ENCODE assay signal across 8 cellular contexts in the genomic region with DNA sequence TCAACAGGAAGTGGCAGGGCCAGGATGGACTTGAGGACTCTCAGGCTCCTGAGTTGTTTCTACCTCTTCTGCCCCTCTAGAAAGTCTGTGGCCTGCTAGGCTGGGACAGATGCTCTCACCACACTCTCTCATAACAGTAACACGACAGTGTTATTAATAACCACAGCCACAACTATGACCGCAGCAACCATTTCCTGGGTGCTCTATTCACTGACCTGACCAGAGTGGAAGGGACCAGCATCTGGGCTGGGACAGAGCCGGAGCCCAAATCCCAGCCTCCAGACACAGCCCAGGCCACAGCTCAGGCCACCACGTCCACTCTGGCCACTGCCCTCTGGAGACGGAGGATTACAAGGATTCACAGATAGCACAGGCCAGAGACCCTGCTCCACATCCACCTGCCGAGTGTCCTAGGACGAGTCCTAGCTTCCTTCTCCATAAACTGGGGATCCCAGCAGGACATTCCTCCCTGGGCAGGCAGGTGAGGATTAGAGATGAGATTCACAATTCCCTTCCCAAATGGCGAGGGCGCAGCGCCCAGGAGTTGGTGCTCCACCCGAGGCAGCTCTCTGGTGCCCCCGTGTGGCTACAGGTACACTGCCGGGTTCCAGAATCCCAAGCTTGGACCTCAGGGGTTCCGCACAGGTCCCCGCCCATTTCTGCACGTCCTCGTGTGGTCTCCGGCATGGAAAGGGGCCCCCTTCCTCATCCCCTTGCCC. TPM values are rescaled to one million over a fixed set of nuclear protein-coding genes. Genes with fewer than 3 reads are reported as not detected.
DNase-seq lines count a peak whose midpoint lies in the region; TF ChIP-seq lines count a peak whose summit lies in the region.

No MANE protein-coding gene starts in this region.

- H3K4ac ChIP-seq in H9 (ENCODE audit: low read depth, low read length) = no peak overlapping the region

- no peaks in the 10 kb centered on the region for H4K20me1 ChIP-seq in H9 (ENCODE audit: control insufficient read depth, insufficient read depth, insufficient read length)

- in situ Hi-C loops in transverse colon (cut with MboI; ENCODE audit: low pct_ligation_motif_present in 1 of 4, low pct_unique_long_range_greater_than_20kb in 1 of 4, low sequenced_read_pairs in 3 of 4) = no loop called here

- no peak overlapping the region for H4K5ac ChIP-seq in H9 (ENCODE audit: insufficient read length, low read depth, low read length)

- no peaks in the 10 kb centered on the region for H3K9me3 Mint-ChIP-seq in H9
- no peaks in the 10 kb centered on the region for H3K9me3 Mint-ChIP-seq in activated CD4-positive, alpha-beta T cell treated with anti-CD3 and anti-CD28 coated beads, Interleukin-2, amount 10 ng/mL, durations not matched to agents 24 days and 14 days

- no peak overlapping the region for H2BK5ac ChIP-seq in H9 (ENCODE audit: insufficient read length, low read length)

- H2AFZ ChIP-seq in H9 (ENCODE audit: low read length) = no peak overlapping the region

- no CpG with 5 or more reads among the region's 18 CpGs for WGBS in H9 (ENCODE audit: extremely low coverage, insufficient read length, low lambda C conversion rate)
- 20 to 22% methylated on average over 2 to 18 of the region's 18 CpGs for WGBS in transverse colon (ENCODE audit: low coverage in 1 of 2), 2 donors

- H2BK20ac ChIP-seq in H9 (ENCODE audit: low read depth, low read length, poor library complexity, severe bottlenecking) = no peak overlapping the region

- H3K36me3 ChIP-seq in transverse colon = no peaks in the 10 kb centered on the region

- H3K79me2 ChIP-seq in H9 (ENCODE audit: insufficient read depth, low read length) = no peaks in the 10 kb centered on the region

- no peak overlapping the region for H2BK12ac ChIP-seq in H9 (ENCODE audit: insufficient read length, low read depth, low read length)

- H3K27ac ChIP-seq in H9 (ENCODE audit: insufficient read length, low read depth, low read length) = no peak overlapping the region
- H3K27ac ChIP-seq in transverse colon = no peak overlapping the region

- TF ChIP-seq CTCF in GM10266 (IDR thresholded peaks at IDR 0.05; ENCODE audit: control insufficient read depth, insufficient read depth, low read depth, missing control alignments) = peak; percentile 73
- TF ChIP-seq CTCF in H9 (conservative IDR thresholded peaks at IDR 0.05) = peak; percentile 94
- peak; percentile 43 to 76 (median 68) for TF ChIP-seq CTCF in transverse colon (IDR thresholded peaks at IDR 0.05)

- H3K79me1 ChIP-seq in H9 (ENCODE audit: insufficient read depth, low read depth, low read length, poor library complexity, severe bottlenecking) = no peaks in the 10 kb centered on the region

- H3K4me3 Mint-ChIP-seq in H9 = no peak overlapping the region
- H3K4me3 Mint-ChIP-seq in activated CD4-positive, alpha-beta T cell treated with anti-CD3 and anti-CD28 coated beads, Interleukin-2, amount 10 ng/mL, durations not matched to agents 24 days and 14 days = no peak overlapping the region

- no peak for TF ChIP-seq EP300 in transverse colon (IDR thresholded peaks at IDR 0.05; ENCODE audit: low read depth)

- H3K27ac Mint-ChIP-seq in H9 = no peak overlapping the region
- H3K27ac Mint-ChIP-seq in activated CD4-positive, alpha-beta T cell treated with anti-CD3 and anti-CD28 coated beads, Interleukin-2, amount 10 ng/mL, durations not matched to agents 24 days and 14 days = peak overlapping the region; percentile 20

- no peak overlapping the region for H2BK120ac ChIP-seq in H9 (ENCODE audit: low read depth, low read length, poor library complexity, severe bottlenecking)

- DNase-seq in GM10266 (ENCODE audit: extremely low spot score) (peak; percentile 82), H9 (peak; percentile 87), MV-4-11 (lab: John Stamatoyannopoulos, UW) (peak; percentile 78), myocyte (ENCODE audit: low read depth) (peak; percentile 75), transverse colon (peak; percentile 49), pons (ENCODE audit: low spot score) (no peak)
- DNase-seq in activated CD4-positive, alpha-beta T cell treated with anti-CD3 and anti-CD28 coated beads, Interleukin-2, amount 10 ng/mL, durations not matched to agents 24 days and 14 days = peak; percentile 83
- DNase-seq in effector CD4-positive, alpha-beta T cell = peak; percentile 15

- H3K4me1 ChIP-seq in H9 (ENCODE audit: insufficient read depth, low read length) = no peaks in the 10 kb centered on the region
- no peaks in the 10 kb centered on the region for H3K4me1 ChIP-seq in transverse colon

- no peak overlapping the region for H2AK5ac ChIP-seq in H9 (ENCODE audit: insufficient read length, low read length)

- intact Hi-C loops in activated CD4-positive, alpha-beta T cell treated with anti-CD3 and anti-CD28 coated beads, Interleukin-2, amount 10 ng/mL, durations not matched to agents 24 days and 14 days (cut with micrococcal nuclease) = loop anchor here (5.0 kb wide), 1 partner anchor 497 kb away; no protein-coding TSS in a partner anchor
- intact Hi-C loops in transverse colon (cut with DNase I; ENCODE audit: low total_unique reads) = no loop called here

- no peak overlapping the region for H4K91ac ChIP-seq in H9 (ENCODE audit: insufficient read length, low read depth, low read length)

- no peak overlapping the region for H4K8ac ChIP-seq in H9 (replicated peaks; ENCODE audit: insufficient read length, low read depth, low read length)

- H3K36me3 Mint-ChIP-seq in H9 (ENCODE audit: insufficient read depth in 1 of 3, low read depth in 3 of 3) = peaks cover 5 to 13% (median 8%) of the 10 kb centered on the region in 3 experiments; a peak in 5 of 7 replicates
- H3K36me3 Mint-ChIP-seq in activated CD4-positive, alpha-beta T cell treated with anti-CD3 and anti-CD28 coated beads, Interleukin-2, amount 10 ng/mL, durations not matched to agents 24 days and 14 days (ENCODE audit: low read depth) = no peaks in the 10 kb centered on the region

- H3K9me3 ChIP-seq in H9 (ENCODE audit: control insufficient read depth, low read depth, low read length) = no peaks in the 10 kb centered on the region
- no peaks in the 10 kb centered on the region for H3K9me3 ChIP-seq in transverse colon

- H3K14ac ChIP-seq in H9 (ENCODE audit: insufficient read depth, low read length) = no peak overlapping the region

- no peak overlapping the region for H3K4me2 ChIP-seq in H9 (ENCODE audit: insufficient read depth, insufficient read length, low read length)

- H3T11ph ChIP-seq in H9 (ENCODE audit: low read length) = no peak overlapping the region

- no peak overlapping the region for H3K56ac ChIP-seq in H9 (ENCODE audit: insufficient read length, low read depth, low read length)

- H3K4me3 ChIP-seq in transverse colon = no peak overlapping the region

- H3K23me2 ChIP-seq in H9 (ENCODE audit: insufficient read length, low read depth, low read length, poor library complexity, severe bottlenecking) = no peaks in the 10 kb centered on the region

- H2BK15ac ChIP-seq in H9 (ENCODE audit: low read depth, low read length) = no peak overlapping the region

- no peak overlapping the region for H3K18ac ChIP-seq in H9 (ENCODE audit: insufficient read length, low read depth, low read length)

- peaks cover 3% of the 10 kb centered on the region for H3K27me3 Mint-ChIP-seq in H9 (ENCODE audit: low read depth)
- H3K27me3 Mint-ChIP-seq in activated CD4-positive, alpha-beta T cell treated with anti-CD3 and anti-CD28 coated beads, Interleukin-2, amount 10 ng/mL, durations not matched to agents 24 days and 14 days = peaks cover 8% of the 10 kb centered on the region

- H3K9ac ChIP-seq in H9 (ENCODE audit: extremely low read depth, insufficient read length, low read length) = no peak overlapping the region

- TF ChIP-seq POLR2A in transverse colon (IDR thresholded peaks at IDR 0.05) = no peak

- no peak overlapping the region for H3K23ac ChIP-seq in H9 (ENCODE audit: insufficient read length, low read depth, low read length)

- peaks cover 7% of the 10 kb centered on the region in 2 experiments for H3K4me1 Mint-ChIP-seq in H9
- no peaks in the 10 kb centered on the region for H3K4me1 Mint-ChIP-seq in activated CD4-positive, alpha-beta T cell treated with anti-CD3 and anti-CD28 coated beads, Interleukin-2, amount 10 ng/mL, durations not matched to agents 24 days and 14 days

- no peaks in the 10 kb centered on the region for H3K27me3 ChIP-seq in H9 (ENCODE audit: insufficient read depth, low read length)
- peaks cover 21% of the 10 kb centered on the region for H3K27me3 ChIP-seq in transverse colon

RNA-seq across cellular contexts. Expression of a gene that starts 7.1 kb away (rescaled TPM):
- total RNA-seq in H9 (2021) (5.2 and 5.5 TPM in 2 replicates), myocyte (not detected in 2 replicates), transverse colon (not detected)
- total RNA-seq in activated CD4-positive, alpha-beta T cell treated with anti-CD3 and anti-CD28 coated beads, Interleukin-2, amount 10 ng/mL, durations not matched to agents 24 days and 14 days = not detected in 2 replicates
- polyA plus RNA-seq in myocyte (2012) = 0.13 TPM

RNA-seq across cellular contexts. Expression of a gene that starts 22.4 kb away (rescaled TPM):
- 15.0 and 16.2 TPM in 2 replicates for total RNA-seq in H9 (2021)
- not detected in 2 replicates for total RNA-seq in activated CD4-positive, alpha-beta T cell treated with anti-CD3 and anti-CD28 coated beads, Interleukin-2, amount 10 ng/mL, durations not matched to agents 24 days and 14 days
- 0.36 TPM in 1 of 2 replicates, not detected in the other for total RNA-seq in myocyte
- polyA plus RNA-seq in myocyte (2012) = 0.20 TPM
- total RNA-seq in transverse colon = under 1 TPM in 2 of 4 donors, not detected in 2; 0.32 to 0.68 TPM

RNA-seq across cellular contexts. Expression of a gene that starts 38.8 kb away (rescaled TPM):
- 16.5 and 17.5 TPM in 2 replicates for total RNA-seq in H9 (2021)
- total RNA-seq in activated CD4-positive, alpha-beta T cell treated with anti-CD3 and anti-CD28 coated beads, Interleukin-2, amount 10 ng/mL, durations not matched to agents 24 days and 14 days = 1.0 and 1.4 TPM in 2 replicates
- total RNA-seq in myocyte = 25.0 and 34.5 TPM in 2 replicates
- polyA plus RNA-seq in myocyte (2012) = 28.4 TPM
- total RNA-seq in transverse colon = under 1 TPM in 1 of 4 donors, not detected in 3; 0.32 TPM
